26 cellular contexts compared by ENCODE assay signal in genomic region chr7:150502519-150502918, GRCh38. TPM values are rescaled to one million over a fixed set of nuclear protein-coding genes. Genes with fewer than 3 reads are reported as not detected.
DNase-seq lines count a peak whose midpoint lies in the region; ATAC-seq, FAIRE-seq and TF ChIP-seq lines count a peak whose summit lies in the region.
"Had no signal": no experiment of that assay in that cellular context is flagged by ENCODE, and none has a peak within 500 bp of the region (broad histone marks: within the 10 kb centered on the region; RNA-seq: fewer than 3 reads in every experiment).

No MANE protein-coding gene starts in this region.

- no peak for TF ChIP-seq CTCF in chondrocyte (IDR thresholded peaks at IDR 0.05)

- peaks cover 39% of the 10 kb centered on the region for H3K9me3 Mint-ChIP-seq in activated T-helper 2 cell treated with anti-CD3 and anti-CD28 coated beads, Interferon-gamma antibody, Interleukin-2, Interleukin-4, amounts not matched to agents 10 μg/mL and 5 μg/mL and 100 μg/mL, durations not matched to agents 14 hours and 24 hours and 36 hours
- peaks cover 2 to 45% (median 34%) of the 10 kb centered on the region in 11 donors for H3K9me3 Mint-ChIP-seq in naive thymus-derived CD4-positive, alpha-beta T cell
- H3K9me3 Mint-ChIP-seq in chondrocyte (ENCODE audit: low read depth) = peaks cover 22% of the 10 kb centered on the region

- CTCF ChIA-PET in naive thymus-derived CD4-positive, alpha-beta T cell (lab: Charles Lee) = interaction anchor here (0.7 to 2.0 kb wide), 8 partner anchors 9 to 67 kb away, joined by 3 to 9 read pairs (median 4); partner anchors contain the start of gene GIMAP7

- H3K27me3 ChIP-seq in BLaER1 treated with 17β-estradiol and CSF1 and Interleukin-3, amounts not matched to agents 10 nM and 100 nM = no peaks in the 10 kb centered on the region
- H3K27me3 ChIP-seq in naive thymus-derived CD4-positive, alpha-beta T cell (ENCODE audit: control insufficient read depth in 2 of 2, insufficient read depth in 2 of 2, low read length in 2 of 2) = no peaks in the 10 kb centered on the region
- H3K27me3 ChIP-seq: gastroesophageal sphincter, SJCRH30 had no signal

- no peaks in the 10 kb centered on the region for H4K20me1 ChIP-seq in BLaER1 treated with 17β-estradiol and CSF1 and Interleukin-3, amounts not matched to agents 10 nM and 100 nM

- peak overlapping the region; percentile 81 for H3K27ac Mint-ChIP-seq in activated T-helper 2 cell treated with anti-CD3 and anti-CD28 coated beads, Interferon-gamma antibody, Interleukin-2, Interleukin-4, amounts not matched to agents 10 μg/mL and 5 μg/mL and 100 μg/mL, durations not matched to agents 14 hours and 24 hours and 36 hours
- peak overlapping the region; percentile 90 to 98 (median 94) for H3K27ac Mint-ChIP-seq in naive thymus-derived CD4-positive, alpha-beta T cell
- H3K27ac Mint-ChIP-seq in chondrocyte (ENCODE audit: unreplicated experiment) = no peak overlapping the region
- H3K27ac Mint-ChIP-seq: mesothelial cell of epicardium had no signal

- H3K36me3 ChIP-seq in BLaER1 treated with 17β-estradiol and CSF1 and Interleukin-3, amounts not matched to agents 10 nM and 100 nM = no peaks in the 10 kb centered on the region
- no peaks in the 10 kb centered on the region for H3K36me3 ChIP-seq in naive thymus-derived CD4-positive, alpha-beta T cell (ENCODE audit: control insufficient read depth in 2 of 3, insufficient read depth in 3 of 3, low read length in 3 of 3)
- H3K36me3 ChIP-seq: gastroesophageal sphincter, SJCRH30 had no signal

- no peak overlapping the region for H3K9ac ChIP-seq in BLaER1 treated with 17β-estradiol and CSF1 and Interleukin-3, amounts not matched to agents 10 nM and 100 nM

- H3K4me3 Mint-ChIP-seq in activated T-helper 2 cell treated with anti-CD3 and anti-CD28 coated beads, Interferon-gamma antibody, Interleukin-2, Interleukin-4, amounts not matched to agents 10 μg/mL and 5 μg/mL and 100 μg/mL, durations not matched to agents 14 hours and 24 hours and 36 hours (ENCODE audit: low read depth) = peak overlapping the region; percentile 40
- peak overlapping the region; percentile 55 to 93 (median 70) for H3K4me3 Mint-ChIP-seq in naive thymus-derived CD4-positive, alpha-beta T cell
- no peak overlapping the region for H3K4me3 Mint-ChIP-seq in chondrocyte (ENCODE audit: unreplicated experiment)
- H3K4me3 Mint-ChIP-seq: mesothelial cell of epicardium had no signal

- peak; percentile 38 for DNase-seq in GDM1 (lab: John Stamatoyannopoulos, UW)
- DNase-seq in activated T-helper 2 cell treated with anti-CD3 and anti-CD28 coated beads, Interferon-gamma antibody, Interleukin-2, Interleukin-4, amounts not matched to agents 10 μg/mL and 5 μg/mL and 100 μg/mL, durations not matched to agents 14 hours and 24 hours and 36 hours (ENCODE audit: low spot score) = peak; percentile 31
- DNase-seq in naive thymus-derived CD4-positive, alpha-beta T cell = peak in 7 of 9 donors; percentile 54 to 80 (median 71)
- no peak for DNase-seq in chondrocyte (ENCODE audit: low spot score)
- no peak for DNase-seq in GM19239 (ENCODE audit: insufficient read length, low spot score)
- no peak for DNase-seq in GM19240 (ENCODE audit: insufficient read length, low spot score)
- DNase-seq: activated CD4-positive, alpha-beta T cell treated with anti-CD3 and anti-CD28 coated beads for 1 hour; cortex of kidney; erythroblast; GOT3; KG1; left colon; NCI-H1092; NCI-H2081; NCI-H526; OCI-M1; SJCRH30; stimulated activated CD4-positive, alpha-beta T cell treated with anti-CD3 and anti-CD28 coated beads, Interleukin-15, amount 100 ng/mL, for 24 hours; stimulated activated naive CD4-positive, alpha-beta T cell treated with Interleukin-2 at 50 U/mL for 16 hours had no signal

- POLR2A ChIA-PET in naive thymus-derived CD4-positive, alpha-beta T cell (lab: Charles Lee) = interaction anchor here (0.6 to 11.9 kb wide), 16 partner anchors 11 to 253 kb away, joined by 3 to 320 read pairs (median 6); partner anchors contain the start of genes GIMAP1, GIMAP4, GIMAP7 and GIMAP8

- no peak overlapping the region for H3K27ac ChIP-seq in BLaER1 treated with 17β-estradiol and CSF1 and Interleukin-3, amounts not matched to agents 10 nM and 100 nM
- H3K27ac ChIP-seq in naive thymus-derived CD4-positive, alpha-beta T cell (ENCODE audit: low read depth, low read length) = peak overlapping the region; percentile 71
- H3K27ac ChIP-seq: gastroesophageal sphincter, HL-60, SJCRH30 had no signal

- H3K9me3 ChIP-seq in BLaER1 treated with 17β-estradiol and CSF1 and Interleukin-3, amounts not matched to agents 10 nM and 100 nM (replicated peaks in 1 of 11) = peaks cover 4 to 23% (median 8%) of the 10 kb centered on the region in 11 experiments; a peak in 14 of 22 replicates
- H3K9me3 ChIP-seq in naive thymus-derived CD4-positive, alpha-beta T cell (ENCODE audit: control insufficient read depth in 2 of 3, low read length in 3 of 3) = no peaks in the 10 kb centered on the region
- H3K9me3 ChIP-seq: gastroesophageal sphincter had no signal

- peaks cover 56% of the 10 kb centered on the region for H3K36me3 Mint-ChIP-seq in activated T-helper 2 cell treated with anti-CD3 and anti-CD28 coated beads, Interferon-gamma antibody, Interleukin-2, Interleukin-4, amounts not matched to agents 10 μg/mL and 5 μg/mL and 100 μg/mL, durations not matched to agents 14 hours and 24 hours and 36 hours (ENCODE audit: low read depth)
- peaks cover 27 to 63% (median 36%) of the 10 kb centered on the region in 5 donors for H3K36me3 Mint-ChIP-seq in naive thymus-derived CD4-positive, alpha-beta T cell
- H3K36me3 Mint-ChIP-seq in chondrocyte (ENCODE audit: low read depth) = no peaks in the 10 kb centered on the region
- H3K36me3 Mint-ChIP-seq: mesothelial cell of epicardium had no signal

- no peaks in the 10 kb centered on the region for H3K27me3 Mint-ChIP-seq in activated T-helper 2 cell treated with anti-CD3 and anti-CD28 coated beads, Interferon-gamma antibody, Interleukin-2, Interleukin-4, amounts not matched to agents 10 μg/mL and 5 μg/mL and 100 μg/mL, durations not matched to agents 14 hours and 24 hours and 36 hours (ENCODE audit: low read depth)
- no peaks in the 10 kb centered on the region for H3K27me3 Mint-ChIP-seq in naive thymus-derived CD4-positive, alpha-beta T cell
- H3K27me3 Mint-ChIP-seq in chondrocyte (ENCODE audit: low read depth) = no peaks in the 10 kb centered on the region

- peaks cover 11 to 18% (median 13%) of the 10 kb centered on the region in 10 experiments for H3K4me1 ChIP-seq in BLaER1 treated with 17β-estradiol and CSF1 and Interleukin-3, amounts not matched to agents 10 nM and 100 nM
- peaks cover 34 to 46% of the 10 kb centered on the region in 2 donors for H3K4me1 ChIP-seq in naive thymus-derived CD4-positive, alpha-beta T cell (ENCODE audit: control insufficient read depth in 2 of 2, insufficient read depth in 2 of 2, low read length in 2 of 2)
- H3K4me1 ChIP-seq: gastroesophageal sphincter, SJCRH30 had no signal

- peak; percentile 95 for ATAC-seq in naive thymus-derived CD4-positive, alpha-beta T cell
- ATAC-seq in HG03025 (IDR thresholded peaks at IDR 0.05; ENCODE audit: low FRiP score, unreplicated experiment) = no peak
- ATAC-seq: gastroesophageal sphincter, left colon had no signal

- FAIRE-seq in GM19239 (lab: Jason Lieb, UNC) = no peak
- FAIRE-seq: G401.6, GM12892 had no signal

- H3K4me1 Mint-ChIP-seq in activated T-helper 2 cell treated with anti-CD3 and anti-CD28 coated beads, Interferon-gamma antibody, Interleukin-2, Interleukin-4, amounts not matched to agents 10 μg/mL and 5 μg/mL and 100 μg/mL, durations not matched to agents 14 hours and 24 hours and 36 hours (ENCODE audit: low read depth) = peaks cover 60% of the 10 kb centered on the region
- H3K4me1 Mint-ChIP-seq in naive thymus-derived CD4-positive, alpha-beta T cell = peaks cover 38 to 98% (median 93%) of the 10 kb centered on the region in 7 donors
- no peaks in the 10 kb centered on the region for H3K4me1 Mint-ChIP-seq in chondrocyte (ENCODE audit: low read depth)
- H3K4me1 Mint-ChIP-seq: mesothelial cell of epicardium had no signal

- peak overlapping the region in 10 of 11 experiments; percentile 2 to 54 (median 30); a peak in 13 of 22 replicates for H3K4me2 ChIP-seq in BLaER1 treated with 17β-estradiol and CSF1 and Interleukin-3, amounts not matched to agents 10 nM and 100 nM

- no peak overlapping the region for H3K4me3 ChIP-seq in BLaER1 treated with 17β-estradiol and CSF1 and Interleukin-3, amounts not matched to agents 10 nM and 100 nM
- H3K4me3 ChIP-seq in naive thymus-derived CD4-positive, alpha-beta T cell (ENCODE audit: low read length) = peak overlapping the region; percentile 15
- H3K4me3 ChIP-seq: gastroesophageal sphincter, SJCRH30 had no signal

- intact Hi-C loops in activated T-helper 2 cell treated with anti-CD3 and anti-CD28 coated beads, Interferon-gamma antibody, Interleukin-2, Interleukin-4, amounts not matched to agents 10 μg/mL and 5 μg/mL and 100 μg/mL, durations not matched to agents 14 hours and 24 hours and 36 hours (cut with micrococcal nuclease) = loop anchor here (1.0 to 5.0 kb wide), 3 partner anchors 19 to 250 kb away; no protein-coding TSS in a partner anchor
- intact Hi-C loops in naive thymus-derived CD4-positive, alpha-beta T cell (cut with micrococcal nuclease) = loop anchor here (1.0 kb wide), 2 partner anchors 8 to 18 kb away; no protein-coding TSS in a partner anchor

RNA-seq across cellular contexts. Expression of gene GIMAP7, which starts 12.2 kb away (rescaled TPM):
- 22.6 and 24.1 TPM in 2 replicates for total RNA-seq in activated T-helper 2 cell treated with anti-CD3 and anti-CD28 coated beads, Interferon-gamma antibody, Interleukin-2, Interleukin-4, amounts not matched to agents 10 μg/mL and 5 μg/mL and 100 μg/mL, durations not matched to agents 14 hours and 24 hours and 36 hours
- total RNA-seq in naive thymus-derived CD4-positive, alpha-beta T cell = 100 to 1,000 TPM in 3 of 5 experiments, 10 to 100 TPM in 2; 66.3 to 555 (median 321) TPM
- 1,000 to 10,000 TPM in 1 of 2 donors, 100 to 1,000 TPM in 1; 772 to 1,293 TPM for polyA plus RNA-seq in naive thymus-derived CD4-positive, alpha-beta T cell
- total RNA-seq in chondrocyte = not detected in 3 replicates
- total RNA-seq: mesothelial cell of epicardium, SJCRH30 had no signal

RNA-seq across cellular contexts. Expression of gene GIMAP8, which starts 52.1 kb away (rescaled TPM):
- 6.1 and 7.0 TPM in 2 replicates for total RNA-seq in activated T-helper 2 cell treated with anti-CD3 and anti-CD28 coated beads, Interferon-gamma antibody, Interleukin-2, Interleukin-4, amounts not matched to agents 10 μg/mL and 5 μg/mL and 100 μg/mL, durations not matched to agents 14 hours and 24 hours and 36 hours
- total RNA-seq in naive thymus-derived CD4-positive, alpha-beta T cell = 10 to 100 TPM; 13.8 to 69.7 (median 52.5) TPM
- polyA plus RNA-seq in naive thymus-derived CD4-positive, alpha-beta T cell = 10 to 100 TPM; 26.0 to 56.5 TPM
- not detected in 3 replicates for total RNA-seq in chondrocyte
- total RNA-seq: mesothelial cell of epicardium, SJCRH30 had no signal

Comparison
In these comparisons a context has a peak if more than half of its experiments do, and no peak if none do; other contexts are left out.
1. DNase-seq: peak in GDM1 (single experiment), activated T-helper 2 cell treated with anti-CD3 and anti-CD28 coated beads, Interferon-gamma antibody, Interleukin-2, Interleukin-4, amounts not matched to agents 10 μg/mL and 5 μg/mL and 100 μg/mL, durations not matched to agents 14 hours and 24 hours and 36 hours (single experiment) and naive thymus-derived CD4-positive, alpha-beta T cell (7 of 9); none in chondrocyte (single experiment), GM19239 (single experiment) and GM19240 (single experiment).
2. RNA of gene GIMAP7, which starts 12.2 kb away (total RNA-seq): 66.3 to 555 TPM in naive thymus-derived CD4-positive, alpha-beta T cell and 22.6 to 24.1 TPM in activated T-helper 2 cell treated with anti-CD3 and anti-CD28 coated beads, Interferon-gamma antibody, Interleukin-2, Interleukin-4, amounts not matched to agents 10 μg/mL and 5 μg/mL and 100 μg/mL, durations not matched to agents 14 hours and 24 hours and 36 hours; not detected in chondrocyte; every median in the first group is over 10 times any median in the second.